In the genomic region with DNA sequence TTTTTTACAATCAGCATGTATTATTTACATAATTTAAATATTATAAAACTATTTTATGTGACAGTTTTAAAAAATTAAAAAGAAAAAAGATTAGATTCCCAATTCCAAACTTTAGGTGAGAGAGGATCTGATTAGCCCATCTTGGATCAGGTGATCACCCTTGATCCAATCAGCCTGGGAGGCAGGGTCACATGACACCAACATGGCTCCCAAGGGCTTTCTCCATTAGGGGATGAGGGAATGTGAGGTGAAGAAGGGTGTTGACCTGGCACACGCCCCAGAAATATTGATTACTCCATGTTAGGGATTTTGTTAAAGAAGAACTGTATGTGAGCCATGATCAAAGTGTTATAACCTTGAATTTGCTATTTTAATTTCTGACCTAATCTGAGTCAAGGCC, we compare ENCODE assay signal across 1 cellular context.
TF ChIP-seq lines count a peak whose summit lies in the region.

No MANE protein-coding gene starts in this region.

TF ChIP-seq in SK-N-SH treated with all-trans-retinoic acid at 6 μM for 48 hours, 23 proteins besides CTCF, POLR2A, EP300 and RAD21 (continued from another document):
- TF ChIP-seq, protein P1, sequence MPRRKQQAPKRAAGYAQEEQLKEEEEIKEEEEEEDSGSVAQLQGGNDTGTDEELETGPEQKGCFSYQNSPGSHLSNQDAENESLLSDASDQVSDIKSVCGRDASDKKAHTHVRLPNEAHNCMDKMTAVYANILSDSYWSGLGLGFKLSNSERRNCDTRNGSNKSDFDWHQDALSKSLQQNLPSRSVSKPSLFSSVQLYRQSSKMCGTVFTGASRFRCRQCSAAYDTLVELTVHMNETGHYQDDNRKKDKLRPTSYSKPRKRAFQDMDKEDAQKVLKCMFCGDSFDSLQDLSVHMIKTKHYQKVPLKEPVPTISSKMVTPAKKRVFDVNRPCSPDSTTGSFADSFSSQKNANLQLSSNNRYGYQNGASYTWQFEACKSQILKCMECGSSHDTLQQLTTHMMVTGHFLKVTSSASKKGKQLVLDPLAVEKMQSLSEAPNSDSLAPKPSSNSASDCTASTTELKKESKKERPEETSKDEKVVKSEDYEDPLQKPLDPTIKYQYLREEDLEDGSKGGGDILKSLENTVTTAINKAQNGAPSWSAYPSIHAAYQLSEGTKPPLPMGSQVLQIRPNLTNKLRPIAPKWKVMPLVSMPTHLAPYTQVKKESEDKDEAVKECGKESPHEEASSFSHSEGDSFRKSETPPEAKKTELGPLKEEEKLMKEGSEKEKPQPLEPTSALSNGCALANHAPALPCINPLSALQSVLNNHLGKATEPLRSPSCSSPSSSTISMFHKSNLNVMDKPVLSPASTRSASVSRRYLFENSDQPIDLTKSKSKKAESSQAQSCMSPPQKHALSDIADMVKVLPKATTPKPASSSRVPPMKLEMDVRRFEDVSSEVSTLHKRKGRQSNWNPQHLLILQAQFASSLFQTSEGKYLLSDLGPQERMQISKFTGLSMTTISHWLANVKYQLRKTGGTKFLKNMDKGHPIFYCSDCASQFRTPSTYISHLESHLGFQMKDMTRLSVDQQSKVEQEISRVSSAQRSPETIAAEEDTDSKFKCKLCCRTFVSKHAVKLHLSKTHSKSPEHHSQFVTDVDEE (CRISPR knock-in tag; IDR thresholded peaks at IDR 0.05), result no peak
- TF ChIP-seq TOX (CRISPR knock-in tag; IDR thresholded peaks at IDR 0.05; ENCODE audit: borderline replicate concordance) (no peak), SNAI2 (CRISPR knock-in tag; IDR thresholded peaks at IDR 0.05) (no peak), PPARA (CRISPR knock-in tag; IDR thresholded peaks at IDR 0.05; ENCODE audit: borderline replicate concordance) (no peak)
- TF ChIP-seq, protein P2, sequence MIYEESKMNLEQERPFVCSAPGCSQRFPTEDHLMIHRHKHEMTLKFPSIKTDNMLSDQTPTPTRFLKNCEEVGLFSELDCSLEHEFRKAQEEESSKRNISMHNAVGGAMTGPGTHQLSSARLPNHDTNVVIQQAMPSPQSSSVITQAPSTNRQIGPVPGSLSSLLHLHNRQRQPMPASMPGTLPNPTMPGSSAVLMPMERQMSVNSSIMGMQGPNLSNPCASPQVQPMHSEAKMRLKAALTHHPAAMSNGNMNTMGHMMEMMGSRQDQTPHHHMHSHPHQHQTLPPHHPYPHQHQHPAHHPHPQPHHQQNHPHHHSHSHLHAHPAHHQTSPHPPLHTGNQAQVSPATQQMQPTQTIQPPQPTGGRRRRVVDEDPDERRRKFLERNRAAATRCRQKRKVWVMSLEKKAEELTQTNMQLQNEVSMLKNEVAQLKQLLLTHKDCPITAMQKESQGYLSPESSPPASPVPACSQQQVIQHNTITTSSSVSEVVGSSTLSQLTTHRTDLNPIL (CRISPR knock-in tag; IDR thresholded peaks at IDR 0.05; ENCODE audit: low read depth), result no peak
